In the genomic region with DNA sequence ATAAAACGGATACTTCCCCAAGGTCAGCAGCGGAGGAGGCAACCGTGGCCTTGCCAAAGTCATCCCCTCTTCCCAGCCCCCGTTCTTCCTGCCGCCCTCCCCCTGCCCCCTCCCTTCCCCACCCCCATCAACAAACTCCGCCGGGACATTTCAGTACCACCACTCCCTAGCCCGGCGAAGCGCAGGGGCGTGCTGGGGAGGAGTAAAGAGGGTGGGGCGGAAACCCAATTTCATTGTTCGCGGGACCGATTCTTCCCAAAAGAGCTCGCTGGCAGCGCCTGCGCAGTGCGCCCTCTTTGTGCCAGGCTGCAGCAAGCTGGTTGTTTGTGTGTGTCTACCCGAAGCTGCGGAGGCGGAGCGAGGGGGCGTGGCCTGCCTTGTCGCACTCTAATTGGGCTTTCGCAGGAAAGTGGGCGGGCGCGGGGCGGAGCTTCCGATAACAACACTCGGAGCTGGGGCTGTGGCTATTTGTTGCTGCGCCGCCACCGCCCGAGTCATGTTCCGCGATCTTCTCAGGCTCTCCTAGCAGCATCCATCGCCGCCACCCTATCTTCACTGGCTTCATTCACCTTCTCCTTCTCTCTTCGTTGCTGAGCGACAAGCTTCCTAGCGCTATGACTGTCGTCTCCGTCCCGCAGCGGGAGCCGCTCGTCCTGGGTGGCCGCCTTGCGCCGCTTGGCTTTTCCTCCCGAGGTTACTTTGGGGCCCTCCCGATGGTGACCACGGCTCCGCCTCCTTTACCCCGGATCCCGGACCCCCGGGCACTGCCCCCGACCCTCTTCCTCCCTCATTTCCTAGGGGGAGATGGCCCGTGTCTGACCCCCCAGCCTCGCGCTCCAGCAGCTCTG, we compare ENCODE assay signal across 8 cellular contexts. TPM values are rescaled to one million over a fixed set of nuclear protein-coding genes. Genes with fewer than 3 reads are reported as not detected.
DNase-seq lines count a peak whose midpoint lies in the region; ATAC-seq and TF ChIP-seq lines count a peak whose summit lies in the region.

A gene (plus strand): TSS at position 471 of the 848 bp plus-strand sequence. CDS start 144 bp downstream, at position 615.

- no peaks in the 10 kb centered on the region for H3K9me3 Mint-ChIP-seq in activated T-cell treated with anti-CD3 and anti-CD28 coated beads, Interleukin-2, amount 50 U/mL, for 4 hours

- WGBS in esophagus, 2 donors = 0 to 1% methylated on average over 62 to 63 of the region's 63 CpGs

- H3K4me3 ChIP-seq in Panc1 (ENCODE audit: low read depth in 2 of 2, low read length in 2 of 2) (peak within 1 kb of the TSS; percentile 92 to 94), esophagus (ENCODE audit: low read depth in 1 of 2, low read length in 2 of 2) (peak within 1 kb of the TSS; percentile 99 to 100), muscle layer of colon (ENCODE audit: low read depth in 1 of 2, low read length in 2 of 2) (peak within 1 kb of the TSS; percentile 93 to 94)

- CTCF ChIA-PET in Panc1 (lab: Charles Lee) = interaction anchor here (0.7 to 0.8 kb wide), 3 partner anchors 66 to 261 kb away, joined by 4 to 6 read pairs (median 5); no protein-coding TSS in a partner anchor

- intact Hi-C loops in Panc1 (cut with micrococcal nuclease; ENCODE audit: unreplicated experiment) = no loop called here

- peaks cover 16% of the 10 kb centered on the region for H3K4me1 ChIP-seq in Panc1 (ENCODE audit: control insufficient read depth, insufficient read depth, low read length)
- H3K4me1 ChIP-seq in esophagus (ENCODE audit: control insufficient read depth in 2 of 2, insufficient read depth in 2 of 2, low read length in 1 of 2) = peaks cover 0 to 2% of the 10 kb centered on the region in 2 donors
- peaks cover 22% of the 10 kb centered on the region for H3K4me1 ChIP-seq in muscle layer of colon (ENCODE audit: insufficient read depth, low read length)

- H3K9ac ChIP-seq in muscle layer of colon (ENCODE audit: low read length) = peak within 1 kb of the TSS; percentile 99

- DNase-seq in DMS53 (lab: John Stamatoyannopoulos, UW) (peak; percentile 97), KG1 (lab: John Stamatoyannopoulos, UW) (peak; percentile 98), Panc1 (ENCODE audit: low read depth, low spot score) (peak; percentile 90)
- peak; percentile 100 for DNase-seq in activated T-cell treated with anti-CD3 and anti-CD28 coated beads, Interleukin-2, amount 50 U/mL, for 4 hours
- peak; percentile 100 for DNase-seq in stimulated activated CD8-positive, alpha-beta memory T cell treated with anti-CD3 and anti-CD28 coated beads, Interleukin-7, amount 100 ng/mL, for 24 hours (ENCODE audit: low read depth)

- in situ Hi-C loops in Panc1 (cut with HindIII; ENCODE audit: low pct_unique_long_range_greater_than_20kb, low sequenced_read_pairs) = no loop called here

- peaks cover 43% of the 10 kb centered on the region for H3K4me1 Mint-ChIP-seq in activated T-cell treated with anti-CD3 and anti-CD28 coated beads, Interleukin-2, amount 50 U/mL, for 4 hours (ENCODE audit: low read depth)

- TSS peak; percentile 34 for BruUV-seq in Panc1 (replicated peaks; lab: Mats Ljungman, UMichigan)

- H3K27ac ChIP-seq in Panc1 (ENCODE audit: low read length) (peak within 1 kb of the TSS; percentile 98), esophagus (ENCODE audit: low read depth in 2 of 2, low read length in 1 of 2) (peak within 1 kb of the TSS; percentile 100), muscle layer of colon (ENCODE audit: low read depth, low read length) (peak within 1 kb of the TSS; percentile 97)

- TF ChIP-seq CTCF in Panc1 (IDR thresholded peaks at IDR 0.05) = no peak

- POLR2A ChIA-PET in Panc1 (lab: Charles Lee) = interaction anchor here (0.6 to 0.9 kb wide), 8 partner anchors 13 to 276 kb away, joined by 3 to 12 read pairs (median 4); a partner anchor contains a TSS

- H3K36me3 ChIP-seq in Panc1 (ENCODE audit: control insufficient read depth, insufficient read depth, low read length) (peaks cover 25% of the 10 kb centered on the region), esophagus (ENCODE audit: control insufficient read depth in 2 of 2, insufficient read depth in 2 of 2, low read length in 1 of 2) (peaks cover 0 to 3% of the 10 kb centered on the region in 2 donors), muscle layer of colon (ENCODE audit: insufficient read depth, low read length) (peaks cover 18% of the 10 kb centered on the region)

- peaks cover 20% of the 10 kb centered on the region for H3K36me3 Mint-ChIP-seq in activated T-cell treated with anti-CD3 and anti-CD28 coated beads, Interleukin-2, amount 50 U/mL, for 4 hours (ENCODE audit: insufficient read depth)

- ATAC-seq in GM21723 (IDR thresholded peaks at IDR 0.05; ENCODE audit: unreplicated experiment) = peak; percentile 79
- ATAC-seq in Panc1 = peak; percentile 93
- peak; percentile 70 to 75 for ATAC-seq in activated T-cell treated with anti-CD3 and anti-CD28 coated beads, Interleukin-2, amount 50 U/mL, for 4 hours

- H3K27me3 ChIP-seq in Panc1 (ENCODE audit: control insufficient read depth, insufficient read depth, low read length) = no peaks in the 10 kb centered on the region
- no peaks in the 10 kb centered on the region for H3K27me3 ChIP-seq in esophagus (ENCODE audit: control insufficient read depth in 1 of 2, insufficient read depth in 2 of 2, low read length in 2 of 2)
- no peaks in the 10 kb centered on the region for H3K27me3 ChIP-seq in muscle layer of colon (ENCODE audit: control insufficient read depth in 1 of 2, insufficient read depth in 2 of 2, low read length in 2 of 2)

- no peaks in the 10 kb centered on the region for H3K27me3 Mint-ChIP-seq in activated T-cell treated with anti-CD3 and anti-CD28 coated beads, Interleukin-2, amount 50 U/mL, for 4 hours (ENCODE audit: low read depth)

- H3K9me3 ChIP-seq in Panc1 (ENCODE audit: control insufficient read depth, insufficient read depth, low read depth, low read length) (no peaks in the 10 kb centered on the region), esophagus (ENCODE audit: control insufficient read depth in 2 of 2, insufficient read depth in 1 of 2, low read depth in 1 of 2, low read length in 1 of 2) (no peaks in the 10 kb centered on the region), muscle layer of colon (ENCODE audit: low read length) (no peaks in the 10 kb centered on the region)

- peak within 1 kb of the TSS; percentile 98 for H3K4me3 Mint-ChIP-seq in activated T-cell treated with anti-CD3 and anti-CD28 coated beads, Interleukin-2, amount 50 U/mL, for 4 hours

RNA-seq across cellular contexts. Expression of the gene that starts here (rescaled TPM):
- 63.5 TPM for total RNA-seq in Panc1 (2021; ENCODE audit: unreplicated experiment)
- 53.4 TPM for polyA plus RNA-seq in Panc1 (2012; ENCODE audit: insufficient read length)
- 10 to 100 TPM; 42.8 to 54.1 (median 48.3) TPM for total RNA-seq in activated T-cell treated with anti-CD3 and anti-CD28 coated beads, Interleukin-2, amount 50 U/mL, for 4 hours
- polyA plus RNA-seq in esophagus = 10 to 100 TPM; 29.9 to 30.3 TPM

Comparison
In these comparisons a context has a peak if more than half of its experiments do, and no peak if none do; other contexts are left out.
1. Peak in every context shown above with its lines: DNase-seq, ATAC-seq, H3K4me3 ChIP-seq and H3K27ac ChIP-seq.